Comparison of ENCODE assay signal across 13 cellular contexts in the genomic region with DNA sequence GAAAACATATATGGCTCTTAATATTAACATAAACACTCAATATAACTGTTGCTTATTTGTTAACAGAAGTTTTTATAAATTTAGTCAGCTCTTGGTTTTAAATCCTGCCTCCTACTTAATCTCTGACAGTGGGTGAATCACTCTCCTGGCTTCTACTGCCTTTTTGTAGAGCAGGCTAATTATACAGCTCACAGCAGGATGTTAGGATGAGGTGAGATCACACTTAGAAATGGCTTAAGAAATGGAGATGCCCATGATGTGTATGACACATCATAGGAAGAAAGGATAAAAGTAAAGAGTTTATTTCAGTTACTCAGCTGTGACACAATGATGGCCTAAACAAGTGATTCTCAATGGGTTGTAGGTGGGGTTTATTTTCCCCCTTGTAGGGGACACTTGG.
A peak's percentile ranks its signal among the peaks of the same experiment; 100 is the strongest.
DNase-seq lines count a peak whose midpoint lies in the region; ATAC-seq and TF ChIP-seq lines count a peak whose summit lies in the region.
"Had no signal": no experiment of that assay in that cellular context is flagged by ENCODE, and none has a peak within 500 bp of the region (broad histone marks: within the 10 kb centered on the region; RNA-seq: fewer than 3 reads in every experiment).

No MANE protein-coding gene starts in this region.

- H3K27ac Mint-ChIP-seq in neural progenitor cell, result no peak overlapping the region
- H3K27ac Mint-ChIP-seq: activated naive CD4-positive, alpha-beta T cell treated with anti-CD3 and anti-CD28 coated beads, Interleukin-2, amount 50 U/mL, for 24 hours; IgD-negative memory B cell had no signal

- peak; percentile 95 for ATAC-seq in omental fat pad (ENCODE audit: low FRiP score)
- no peak for ATAC-seq in HG03280 (IDR thresholded peaks at IDR 0.05; ENCODE audit: unreplicated experiment)
- ATAC-seq: left lobe of liver had no signal

- CTCF ChIA-PET in RWPE1 (lab: Yijun Ruan, JAX), result no interaction called here

- no peak overlapping the region for H3K27ac ChIP-seq in RWPE1
- H3K27ac ChIP-seq in neural progenitor cell, result no peak overlapping the region

- H3K4me1 Mint-ChIP-seq in neural progenitor cell, result peaks cover 19% of the 10 kb centered on the region
- H3K4me1 Mint-ChIP-seq: activated naive CD4-positive, alpha-beta T cell treated with anti-CD3 and anti-CD28 coated beads, Interleukin-2, amount 50 U/mL, for 24 hours; IgD-negative memory B cell had no signal

- H3K36me3 Mint-ChIP-seq in neural progenitor cell, result peaks cover 7% of the 10 kb centered on the region
- H3K36me3 Mint-ChIP-seq: activated naive CD4-positive, alpha-beta T cell treated with anti-CD3 and anti-CD28 coated beads, Interleukin-2, amount 50 U/mL, for 24 hours; IgD-negative memory B cell had no signal

- no peaks in the 10 kb centered on the region for H4K20me1 ChIP-seq in neural progenitor cell (ENCODE audit: low read depth)

- H3K4me2 ChIP-seq in neural progenitor cell, result no peak overlapping the region

- H3K27me3 ChIP-seq in neural progenitor cell, result no peaks in the 10 kb centered on the region

- H3K4me1 ChIP-seq in neural progenitor cell, result peaks cover 4% of the 10 kb centered on the region

- POLR2A ChIA-PET in RWPE1 (lab: Yijun Ruan, JAX; ENCODE audit: low non-redundant PET), result no interaction called here

- DNase-seq in GM04504 (ENCODE audit: low read depth) (peak; percentile 82), RWPE1 (ENCODE audit: low spot score) (peak; percentile 41), fibroblast of gingiva (ENCODE audit: low read depth) (peak; percentile 27), omental fat pad (ENCODE audit: low spot score) (no peak), neural progenitor cell (ENCODE audit: low spot score) (no peak), NCI-H446 (lab: John Stamatoyannopoulos, UW) (no peak), NCI-H82 (lab: John Stamatoyannopoulos, UW) (no peak)
- DNase-seq: activated CD4-positive, alpha-beta T cell treated with anti-CD3 and anti-CD28 coated beads for 4 hours; SHP77 treated with DMSO at 0.1 percent for 48 hours had no signal

- H3K9me3 ChIP-seq in neural progenitor cell (ENCODE audit: low read depth), result no peaks in the 10 kb centered on the region

- no peak overlapping the region for H3K9ac ChIP-seq in neural progenitor cell

- H3K79me2 ChIP-seq in neural progenitor cell (ENCODE audit: low read depth), result no peaks in the 10 kb centered on the region

- peaks cover 2% of the 10 kb centered on the region for H3K27me3 Mint-ChIP-seq in neural progenitor cell (ENCODE audit: insufficient read depth, low read depth)
- H3K27me3 Mint-ChIP-seq: IgD-negative memory B cell had no signal

- H3K4me3 ChIP-seq in neural progenitor cell, result no peak overlapping the region

- no peak overlapping the region for H3K4me3 Mint-ChIP-seq in neural progenitor cell
- H3K4me3 Mint-ChIP-seq: activated naive CD4-positive, alpha-beta T cell treated with anti-CD3 and anti-CD28 coated beads, Interleukin-2, amount 50 U/mL, for 24 hours; IgD-negative memory B cell had no signal

- TF ChIP-seq CTCF in RWPE1 (conservative IDR thresholded peaks at IDR 0.05; ENCODE audit: low read depth) (no peak), omental fat pad (IDR thresholded peaks at IDR 0.05) (no peak), neural progenitor cell (IDR thresholded peaks at IDR 0.05) (no peak)

- peaks cover 30% of the 10 kb centered on the region for H3K9me3 Mint-ChIP-seq in neural progenitor cell

- no peaks in the 10 kb centered on the region for H3F3A ChIP-seq in neural progenitor cell (ENCODE audit: low read depth)

- H2AFZ ChIP-seq in neural progenitor cell (replicated peaks), result no peak overlapping the region

- no peaks in the 10 kb centered on the region for H3K36me3 ChIP-seq in neural progenitor cell

Comparison
In these comparisons a context has a peak if more than half of its experiments do, and no peak if none do; other contexts are left out.
1. DNase-seq: peak in GM04504 (single experiment), RWPE1 (single experiment) and fibroblast of gingiva (single experiment); none in omental fat pad (single experiment), neural progenitor cell (single experiment), NCI-H446 (0 of 2) and NCI-H82 (single experiment).